ENCODE assay signal across 9 cellular contexts in genomic region chr7:1479287-1479686, GRCh38. TPM values are rescaled to one million over a fixed set of nuclear protein-coding genes. Genes with fewer than 3 reads are reported as not detected.
"Had no signal": no experiment of that assay in that cellular context is flagged by ENCODE, and none has a peak within 500 bp of the region (broad histone marks: within the 10 kb centered on the region; RNA-seq: fewer than 3 reads in every experiment).

No MANE protein-coding gene starts in this region.

- H3K9ac ChIP-seq: KMS-11 had no signal

- DNase-seq: IMR-90, Karpas-422, Kasumi-1, KBM-7, KG1 had no signal

- H3K4me2 ChIP-seq: KMS-11 had no signal

- H3K27ac ChIP-seq: HL-60, KMS-11 had no signal

- FAIRE-seq: HTR-8/SVneo had no signal

RNA-seq across cellular contexts. Expression of gene MICALL2, which starts 20.0 kb away (rescaled TPM):
- polyA plus RNA-seq: IgD-negative memory B cell had no signal
